In the genomic region with DNA sequence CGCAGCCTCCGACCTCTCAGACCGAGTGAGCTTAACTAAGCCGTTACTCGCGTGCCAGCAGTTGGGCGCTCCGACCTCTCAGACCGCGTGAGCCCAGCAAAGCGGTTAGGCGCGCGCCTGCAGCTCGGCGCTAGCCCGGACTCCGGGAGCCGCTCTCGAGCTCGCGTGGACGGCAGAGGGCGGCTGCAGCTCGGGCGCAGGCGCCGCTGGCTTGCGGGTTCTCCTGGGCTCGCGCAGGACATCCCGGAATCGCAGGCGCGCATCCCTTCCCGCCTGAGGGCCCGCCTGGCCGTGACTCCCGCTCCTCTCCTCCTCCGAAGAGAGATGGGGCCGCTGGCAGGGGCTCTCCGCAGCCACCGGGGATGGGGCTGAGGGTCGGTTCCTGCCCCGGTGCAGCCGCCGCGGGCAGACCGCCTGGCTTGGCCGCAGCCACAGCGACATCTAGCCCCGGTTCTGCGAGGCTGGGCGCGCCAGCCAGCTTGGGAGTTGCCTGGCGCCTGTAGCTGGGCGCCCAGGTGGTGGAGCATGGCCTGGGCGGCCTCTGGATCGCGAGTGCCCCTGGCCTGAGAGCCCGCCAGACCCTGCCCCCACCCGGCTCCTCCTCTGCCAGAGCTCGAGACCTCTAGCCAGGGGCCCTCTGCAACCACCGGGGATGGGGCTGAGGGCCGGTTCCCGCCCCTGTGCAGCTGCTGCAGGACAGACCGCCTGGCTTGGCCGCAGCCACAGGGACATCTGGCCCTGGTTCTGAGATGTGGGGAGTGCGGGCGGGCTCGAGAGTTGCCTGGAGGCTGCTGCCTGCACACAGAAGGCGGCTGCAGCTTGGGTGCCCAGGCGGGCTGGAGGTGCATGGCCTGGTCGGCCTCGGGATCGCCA, we compare ENCODE assay signal across 8 cellular contexts.
DNase-seq lines count a peak whose midpoint lies in the region; ATAC-seq, FAIRE-seq and TF ChIP-seq lines count a peak whose summit lies in the region.
"Not testable (repeated sequence)": the region's sequence is repeated elsewhere in the genome, so short reads cannot be mapped to it uniquely, and the experiment has no call there.

No MANE protein-coding gene starts in this region.

- WGBS in heart right ventricle, 2 donors, result 1 to 3% methylated on average over 73 to 74 of the region's 76 CpGs

- peak overlapping the region; percentile 98 for H3K9ac ChIP-seq in HUES6 (ENCODE audit: low read length)

- H3K27me3 Mint-ChIP-seq in natural killer cell (ENCODE audit: low read depth in 2 of 2), result peaks cover 40 to 64% of the 10 kb centered on the region in 2 donors

- ATAC-seq in heart right ventricle (peak; percentile 96 to 99 (median 98)), natural killer cell (peak; percentile 93 to 99 (median 98))

- H3K4me3 ChIP-seq in HUES6 (ENCODE audit: low read depth, low read length) (peak overlapping the region; percentile 91), heart right ventricle (peak overlapping the region in 9 of 10 donors; percentile 2 to 51 (median 46))
- H3K4me3 ChIP-seq in bronchial epithelial cell (ENCODE audit: low read depth, low read length), result not testable (repeated sequence)

- H3K4me1 Mint-ChIP-seq in natural killer cell, result peaks cover 5 to 11% of the 10 kb centered on the region in 2 donors

- not testable (repeated sequence) for H3K9me3 Mint-ChIP-seq in natural killer cell

- DNase-seq in AG20443 (ENCODE audit: low spot score), result peak; percentile 85
- peak; percentile 43 for DNase-seq in NOMO-1 treated with DMSO at 0.1 percent for 48 hours (lab: John Stamatoyannopoulos, UW; ENCODE audit: unreplicated experiment)
- peak; percentile 85 for DNase-seq in activated CD8-positive, alpha-beta memory T cell treated with anti-CD3 and anti-CD28 coated beads for 24 hours
- DNase-seq in bronchial epithelial cell (ENCODE audit: low read depth), result peak; percentile 12
- DNase-seq in heart right ventricle, result peak; percentile 60 to 74
- peak; percentile 57 for DNase-seq in natural killer cell
- DNase-seq in stimulated activated CD4-positive, alpha-beta T cell treated with anti-CD3 and anti-CD28 coated beads, TNF-alpha, amount 100 ng/mL, for 4 hours (ENCODE audit: low read depth in 3 of 3), result peak; percentile 13 to 29 (median 14)

- not testable (repeated sequence) for H3K9me3 ChIP-seq in HUES6 (ENCODE audit: control insufficient read depth, insufficient read depth, low read depth, low read length); heart right ventricle

- H3K27ac ChIP-seq in HUES6 (ENCODE audit: low read depth, low read length), result peak overlapping the region; percentile 98
- H3K27ac ChIP-seq in heart right ventricle, result not testable (repeated sequence)

- FAIRE-seq in bronchial epithelial cell (lab: Jason Lieb, UNC), result not testable (repeated sequence)

- peak overlapping the region in 1 of 2 donors; percentile 57 for H3K27ac Mint-ChIP-seq in natural killer cell

- not testable (repeated sequence) for H3K36me3 Mint-ChIP-seq in natural killer cell

- TF ChIP-seq CTCF in bronchial epithelial cell (IDR thresholded peaks at IDR 0.05; ENCODE audit: insufficient read depth, low read length, severe bottlenecking), result peak; percentile 17
- peak in 4 of 9 donors; percentile 20 to 38 (median 35) for TF ChIP-seq CTCF in heart right ventricle (IDR thresholded peaks at IDR 0.05)
- not testable (repeated sequence) for TF ChIP-seq CTCF in natural killer cell (IDR thresholded peaks at IDR 0.05)

- intact Hi-C loops in heart right ventricle (cut with DNase I); natural killer cell (cut with micrococcal nuclease): not testable (repeated sequence)

- H3K27me3 ChIP-seq in HUES6 (ENCODE audit: control insufficient read depth, insufficient read depth, low read length), result peaks cover 21% of the 10 kb centered on the region; the same call in 1 of the 2 replicates
- H3K27me3 ChIP-seq in bronchial epithelial cell (ENCODE audit: control insufficient read depth, insufficient read depth, low read length), result peaks cover 19% of the 10 kb centered on the region
- peaks cover 0 to 77% (median 67%) of the 10 kb centered on the region in 7 donors for H3K27me3 ChIP-seq in heart right ventricle

- not testable (repeated sequence) for H3K4me1 ChIP-seq in HUES6 (ENCODE audit: control insufficient read depth, insufficient read depth, low read length)
- H3K4me1 ChIP-seq in heart right ventricle, result peaks cover 0 to 19% (median 13%) of the 10 kb centered on the region in 9 donors

- H3K4me3 Mint-ChIP-seq in natural killer cell, result peak overlapping the region; percentile 94

- not testable (repeated sequence) for H3K36me3 ChIP-seq in HUES6 (ENCODE audit: control insufficient read depth, insufficient read depth, low read length); bronchial epithelial cell (ENCODE audit: control insufficient read depth, insufficient read depth, low read length); heart right ventricle

Comparison
In these comparisons a context has a peak if more than half of its experiments do, and no peak if none do; other contexts are left out.
1. DNase-seq: peak in every context shown above with its lines; median percentile 85 in AG20443; 85 in activated CD8-positive, alpha-beta memory T cell treated with anti-CD3 and anti-CD28 coated beads for 24 hours; 67 in heart right ventricle; 57 in natural killer cell; 43 in NOMO-1 treated with DMSO at 0.1 percent for 48 hours; 14 in stimulated activated CD4-positive, alpha-beta T cell treated with anti-CD3 and anti-CD28 coated beads, TNF-alpha, amount 100 ng/mL, for 4 hours; 12 in bronchial epithelial cell.